9 cellular contexts compared by ENCODE assay signal in the genomic region with DNA sequence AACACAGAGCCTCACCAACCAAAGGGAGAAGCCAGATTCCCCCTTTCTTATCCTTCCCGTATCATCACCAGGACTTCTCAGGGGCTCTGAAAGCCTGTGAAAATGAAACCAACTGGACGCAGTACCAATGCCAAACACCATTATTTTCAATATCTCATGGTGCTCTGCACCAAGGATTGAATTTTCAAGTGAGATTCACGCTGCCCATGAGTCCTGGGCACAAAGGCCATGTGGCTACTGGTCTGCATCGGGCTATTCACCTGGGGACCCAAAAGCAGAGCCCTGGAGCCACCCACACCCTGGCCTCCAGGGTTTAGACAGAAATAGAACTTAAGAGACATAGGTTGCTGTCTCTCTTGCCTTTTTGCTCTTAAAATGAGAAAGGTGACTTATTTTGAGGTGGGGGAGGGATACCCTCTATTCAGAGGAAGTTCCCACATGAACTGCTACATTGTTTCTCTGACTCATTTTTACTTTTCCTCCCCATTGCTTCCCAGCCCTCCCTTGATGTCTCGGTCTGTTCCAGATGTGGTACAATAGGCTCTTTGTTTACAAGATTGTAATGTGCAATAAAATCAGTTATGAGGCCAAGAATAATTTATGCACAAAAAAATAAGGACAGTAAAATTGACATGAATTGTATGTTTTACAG. TPM values are rescaled to one million over a fixed set of nuclear protein-coding genes. Genes with fewer than 3 reads are reported as not detected.
A peak's percentile ranks its signal among the peaks of the same experiment; 100 is the strongest.
DNase-seq lines count a peak whose midpoint lies in the region; ATAC-seq and TF ChIP-seq lines count a peak whose summit lies in the region.
"Had no signal": no experiment of that assay in that cellular context is flagged by ENCODE, and none has a peak within 500 bp of the region (broad histone marks: within the 10 kb centered on the region; RNA-seq: fewer than 3 reads in every experiment).

No MANE protein-coding gene starts in this region.

- peaks cover 0 to 1% of the 10 kb centered on the region in 2 donors for H3K9me3 ChIP-seq in lung (ENCODE audit: control insufficient read depth in 2 of 2, insufficient read depth in 1 of 2, low read length in 1 of 2)

- H3K36me3 ChIP-seq in lung (ENCODE audit: control insufficient read depth in 2 of 2, insufficient read depth in 2 of 2, low read length in 2 of 2) (no peaks in the 10 kb centered on the region), urinary bladder (ENCODE audit: insufficient read depth) (no peaks in the 10 kb centered on the region)

- H3K4me3 Mint-ChIP-seq in activated naive CD4-positive, alpha-beta T cell treated with anti-CD3 and anti-CD28 coated beads for 36 hours: no peak overlapping the region
- H3K4me3 Mint-ChIP-seq in MCF 10A (ENCODE audit: unreplicated experiment): no peak overlapping the region

- ATAC-seq in activated naive CD4-positive, alpha-beta T cell treated with anti-CD3 and anti-CD28 coated beads, Interleukin-2, amount 50 U/mL, for 72 hours: no peak
- ATAC-seq in lung (ENCODE audit: insufficient read depth, low FRiP score): no peak
- no peak for ATAC-seq in GM21423 (IDR thresholded peaks at IDR 0.05; ENCODE audit: unreplicated experiment)

- DNase-seq in activated naive CD4-positive, alpha-beta T cell treated with anti-CD3 and anti-CD28 coated beads for 36 hours: no peak
- DNase-seq in activated naive CD4-positive, alpha-beta T cell treated with anti-CD3 and anti-CD28 coated beads, Interleukin-2, amount 50 U/mL, for 72 hours (ENCODE audit: low spot score in 2 of 2): no peak
- no peak for DNase-seq in MCF 10A (ENCODE audit: unreplicated experiment)
- no peak for DNase-seq in lung (ENCODE audit: low spot score)
- DNase-seq in COLO668 (lab: John Stamatoyannopoulos, UW; ENCODE audit: unreplicated experiment): no peak
- DNase-seq in NCI-H2029 treated with DMSO at 0.1 percent for 48 hours (lab: John Stamatoyannopoulos, UW): no peak
- DNase-seq: stimulated activated CD4-positive, alpha-beta T cell treated with anti-CD3 and anti-CD28 coated beads, Interleukin-4, amount 100 ng/mL, for 1 hour had no signal

- POLR2A ChIA-PET in MCF 10A (lab: Yijun Ruan, JAX): interaction anchor here (0.6 kb wide), 1 partner anchor 19 kb away, joined by 3 read pairs; no protein-coding TSS in a partner anchor

- H3K4me3 ChIP-seq in lung (no peak overlapping the region), urinary bladder (ENCODE audit: low read depth, low read length) (no peak overlapping the region)

- peaks cover 80% of the 10 kb centered on the region for H3K4me1 Mint-ChIP-seq in activated naive CD4-positive, alpha-beta T cell treated with anti-CD3 and anti-CD28 coated beads for 36 hours (ENCODE audit: low read depth)
- peaks cover 60% of the 10 kb centered on the region for H3K4me1 Mint-ChIP-seq in MCF 10A (ENCODE audit: insufficient read depth, unreplicated experiment)

- CTCF ChIA-PET in activated naive CD4-positive, alpha-beta T cell treated with anti-CD3 and anti-CD28 coated beads for 36 hours (lab: Charles Lee): interaction anchor here (0.6 to 1.8 kb wide), 4 partner anchors 45 to 85 kb away, joined by 3 to 7 read pairs (median 3); no protein-coding TSS in a partner anchor
- CTCF ChIA-PET in MCF 10A (lab: Yijun Ruan, JAX): no interaction called here

- TF ChIP-seq CTCF in MCF 10A (IDR thresholded peaks at IDR 0.05; ENCODE audit: unreplicated experiment) (no peak), lung (IDR thresholded peaks at IDR 0.05; ENCODE audit: control extremely low read depth, extremely low read depth) (no peak)

- no peaks in the 10 kb centered on the region for H3K27me3 Mint-ChIP-seq in activated naive CD4-positive, alpha-beta T cell treated with anti-CD3 and anti-CD28 coated beads for 36 hours (ENCODE audit: low read depth)
- no peaks in the 10 kb centered on the region for H3K27me3 Mint-ChIP-seq in MCF 10A (ENCODE audit: insufficient read depth, unreplicated experiment)

- H3K27me3 ChIP-seq in lung (ENCODE audit: control insufficient read depth, insufficient read depth): no peaks in the 10 kb centered on the region

- no TSS peak for BruUV-seq in MCF 10A (replicated peaks; lab: Mats Ljungman, UMichigan)

- H3K4me1 ChIP-seq in lung (ENCODE audit: control insufficient read depth in 2 of 2, insufficient read depth in 2 of 2, low read length in 2 of 2) (peaks cover 21 to 26% of the 10 kb centered on the region in 2 donors), urinary bladder (ENCODE audit: insufficient read depth) (peaks cover 2% of the 10 kb centered on the region)

- H3K27ac ChIP-seq in lung (ENCODE audit: low read depth in 1 of 2, low read length in 1 of 2) (peak overlapping the region; percentile 14 to 84), urinary bladder (ENCODE audit: low read depth) (peak overlapping the region; percentile 29)

- intact Hi-C loops in activated naive CD4-positive, alpha-beta T cell treated with anti-CD3 and anti-CD28 coated beads for 36 hours (cut with micrococcal nuclease): loop anchor here (5.0 to 10.0 kb wide), 5 partner anchors 36 to 1016 kb away; a partner anchor contains a TSS
- intact Hi-C loops in MCF 10A (cut with micrococcal nuclease): loop anchor here (5.0 kb wide), 1 partner anchor 54 kb away; a partner anchor contains a TSS

- no peaks in the 10 kb centered on the region for H3K36me3 Mint-ChIP-seq in activated naive CD4-positive, alpha-beta T cell treated with anti-CD3 and anti-CD28 coated beads for 36 hours (ENCODE audit: low read depth)
- H3K36me3 Mint-ChIP-seq in activated naive CD4-positive, alpha-beta T cell treated with anti-CD3 and anti-CD28 coated beads, Interleukin-2, amount 50 U/mL, for 72 hours: peaks cover 0 to 5% of the 10 kb centered on the region in 2 donors
- no peaks in the 10 kb centered on the region for H3K36me3 Mint-ChIP-seq in MCF 10A (ENCODE audit: insufficient read depth, unreplicated experiment)

- no peaks in the 10 kb centered on the region for H3K9me3 Mint-ChIP-seq in activated naive CD4-positive, alpha-beta T cell treated with anti-CD3 and anti-CD28 coated beads for 36 hours
- peaks cover 0 to 4% of the 10 kb centered on the region in 2 donors for H3K9me3 Mint-ChIP-seq in activated naive CD4-positive, alpha-beta T cell treated with anti-CD3 and anti-CD28 coated beads, Interleukin-2, amount 50 U/mL, for 72 hours
- H3K9me3 Mint-ChIP-seq in MCF 10A (ENCODE audit: unreplicated experiment): peaks cover 5% of the 10 kb centered on the region

- WGBS in lung, 2 donors: 41 to 46% methylated on average over 5 of the region's 5 CpGs
- 73% methylated on average over 5 of the region's 5 CpGs for WGBS in urinary bladder

- H3K27ac Mint-ChIP-seq in activated naive CD4-positive, alpha-beta T cell treated with anti-CD3 and anti-CD28 coated beads for 36 hours: peak overlapping the region; percentile 22
- H3K27ac Mint-ChIP-seq in activated naive CD4-positive, alpha-beta T cell treated with anti-CD3 and anti-CD28 coated beads, Interleukin-2, amount 50 U/mL, for 72 hours: peak overlapping the region in 1 of 2 donors; percentile 64
- peak overlapping the region; percentile 27 for H3K27ac Mint-ChIP-seq in MCF 10A (ENCODE audit: low read depth, unreplicated experiment)

RNA-seq across cellular contexts. Expression of a gene that starts 55.4 kb away (rescaled TPM):
- total RNA-seq in activated naive CD4-positive, alpha-beta T cell treated with anti-CD3 and anti-CD28 coated beads for 36 hours: under 1 TPM; 0.52 to 0.76 TPM
- 1 to 10 TPM in 1 of 2 donors, under 1 TPM in 1; 0.70 to 1.0 TPM for total RNA-seq in activated naive CD4-positive, alpha-beta T cell treated with anti-CD3 and anti-CD28 coated beads, Interleukin-2, amount 50 U/mL, for 72 hours
- 0.89 and 1.7 TPM in 2 replicates for total RNA-seq in MCF 10A (2022)
- 10 to 100 TPM; 12.8 to 16.4 TPM for total RNA-seq in lung
- 1 to 10 TPM; 3.0 to 4.1 TPM for polyA plus RNA-seq in lung
- total RNA-seq in urinary bladder: 6.7 TPM
- 7.0 TPM for polyA plus RNA-seq in urinary bladder
